1 cellular context compared by ENCODE assay signal in the genomic region with DNA sequence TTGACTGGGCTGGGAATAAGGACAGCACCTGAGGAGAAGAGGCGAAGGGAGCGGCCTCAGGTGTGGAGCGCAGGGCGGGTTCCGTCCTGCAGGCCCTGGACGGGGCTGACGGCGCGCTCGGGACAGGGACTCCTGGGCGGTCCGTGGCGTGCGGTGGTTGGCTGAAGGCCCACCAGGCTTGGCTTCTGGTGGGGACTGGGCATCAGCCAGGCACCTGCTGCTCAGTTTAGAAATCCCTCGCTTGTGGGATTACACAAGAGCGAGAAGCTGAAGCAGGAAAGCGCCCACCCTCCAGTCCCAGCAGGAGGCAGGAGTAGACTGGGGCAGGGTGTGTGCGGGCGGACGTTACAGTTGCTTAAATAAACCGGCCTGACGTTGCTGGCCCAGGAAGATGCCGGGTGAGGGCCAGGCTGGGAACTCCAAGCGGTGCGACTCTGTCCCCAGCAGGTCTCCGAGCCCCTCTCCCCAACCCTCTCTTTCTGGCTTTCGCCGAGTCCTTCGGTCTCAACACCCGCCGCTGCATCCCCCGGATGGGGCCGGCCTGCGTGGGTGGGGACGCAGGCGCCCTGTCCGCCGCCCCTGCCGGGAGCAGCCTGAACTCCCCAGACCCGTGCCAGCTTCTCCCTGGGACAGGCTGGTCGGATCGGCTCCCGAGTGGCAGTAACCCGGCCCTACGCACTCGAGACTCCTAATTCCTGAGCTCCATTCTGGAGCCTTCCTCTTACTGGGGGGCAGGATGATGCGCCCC.
TF ChIP-seq lines count a peak whose summit lies in the region.

No MANE protein-coding gene starts in this region.

TF ChIP-seq in K562, 482 proteins besides CTCF, POLR2A, EP300 and RAD21 (continued from another document and continues in another):
- TF ChIP-seq ZBTB26 (CRISPR knock-in tag; IDR thresholded peaks at IDR 0.05) (no peak), MEIS2 (IDR thresholded peaks at IDR 0.05; ENCODE audit: partially characterized antibody) (no peak), TEAD2 (tag; IDR thresholded peaks at IDR 0.05) (no peak), TOE1 (IDR thresholded peaks at IDR 0.05; ENCODE audit: borderline replicate concordance) (no peak), TOE1 (CRISPR knock-in tag; IDR thresholded peaks at IDR 0.05; ENCODE audit: borderline replicate concordance, low read depth) (no peak), ASH1L (IDR thresholded peaks at IDR 0.05; ENCODE audit: borderline replicate concordance, low read depth, partially characterized antibody) (no peak), HMGXB4 (CRISPR knock-in tag; IDR thresholded peaks at IDR 0.05) (no peak; the same call in 1 of the 2 replicates), ZBTB9 (CRISPR knock-in tag; IDR thresholded peaks at IDR 0.05) (0 out of 2 replicates have a peak, but pooled peaks have one; percentile 52), POLR3G (IDR thresholded peaks at IDR 0.05; ENCODE audit: extremely low read depth, insufficient read length, insufficient replicate concordance) (no peak), ZBTB17 (CRISPR knock-in tag; IDR thresholded peaks at IDR 0.05) (no peak), POLR2G (IDR thresholded peaks at IDR 0.05; ENCODE audit: low read depth, low read length) (peak; percentile 70), HNRNPK (IDR thresholded peaks at IDR 0.05; ENCODE audit: low read depth, low read length, poor library complexity, severe bottlenecking) (no peak), HMG20B (CRISPR knock-in tag; IDR thresholded peaks at IDR 0.05) (no peak), KAT2B (IDR thresholded peaks at IDR 0.05; ENCODE audit: low read depth, low read length) (no peak), POLR2AphosphoS2 (IDR thresholded peaks at IDR 0.05; ENCODE audit: low read length) (no peak), ZKSCAN8 (CRISPR knock-in tag; IDR thresholded peaks at IDR 0.05) (no peak), HDAC3 (IDR thresholded peaks at IDR 0.05; ENCODE audit: borderline replicate concordance, partially characterized antibody) (no peak), SMAD4 (CRISPR knock-in tag; conservative IDR thresholded peaks at IDR 0.05) (peak; percentile 16; the same call in 1 of the 2 replicates), COPS2 (conservative IDR thresholded peaks at IDR 0.05) (no peak), SMARCE1 (IDR thresholded peaks at IDR 0.05) (0 out of 2 replicates have a peak, but pooled peaks have one; percentile 31), ZNF785 (CRISPR knock-in tag; IDR thresholded peaks at IDR 0.05) (no peak)
- TF ChIP-seq, protein P1, sequence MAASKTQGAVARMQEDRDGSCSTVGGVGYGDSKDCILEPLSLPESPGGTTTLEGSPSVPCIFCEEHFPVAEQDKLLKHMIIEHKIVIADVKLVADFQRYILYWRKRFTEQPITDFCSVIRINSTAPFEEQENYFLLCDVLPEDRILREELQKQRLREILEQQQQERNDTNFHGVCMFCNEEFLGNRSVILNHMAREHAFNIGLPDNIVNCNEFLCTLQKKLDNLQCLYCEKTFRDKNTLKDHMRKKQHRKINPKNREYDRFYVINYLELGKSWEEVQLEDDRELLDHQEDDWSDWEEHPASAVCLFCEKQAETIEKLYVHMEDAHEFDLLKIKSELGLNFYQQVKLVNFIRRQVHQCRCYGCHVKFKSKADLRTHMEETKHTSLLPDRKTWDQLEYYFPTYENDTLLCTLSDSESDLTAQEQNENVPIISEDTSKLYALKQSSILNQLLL (CRISPR knock-in tag; IDR thresholded peaks at IDR 0.05; ENCODE audit: borderline replicate concordance): no peak
- TF ChIP-seq, protein P2, sequence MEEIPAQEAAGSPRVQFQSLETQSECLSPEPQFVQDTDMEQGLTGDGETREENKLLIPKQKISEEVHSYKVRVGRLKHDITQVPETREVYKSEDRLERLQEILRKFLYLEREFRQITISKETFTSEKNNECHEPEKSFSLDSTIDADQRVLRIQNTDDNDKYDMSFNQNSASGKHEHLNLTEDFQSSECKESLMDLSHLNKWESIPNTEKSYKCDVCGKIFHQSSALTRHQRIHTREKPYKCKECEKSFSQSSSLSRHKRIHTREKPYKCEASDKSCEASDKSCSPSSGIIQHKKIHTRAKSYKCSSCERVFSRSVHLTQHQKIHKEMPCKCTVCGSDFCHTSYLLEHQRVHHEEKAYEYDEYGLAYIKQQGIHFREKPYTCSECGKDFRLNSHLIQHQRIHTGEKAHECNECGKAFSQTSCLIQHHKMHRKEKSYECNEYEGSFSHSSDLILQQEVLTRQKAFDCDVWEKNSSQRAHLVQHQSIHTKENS (CRISPR knock-in tag; IDR thresholded peaks at IDR 0.05): no peak
- TF ChIP-seq, protein P3, sequence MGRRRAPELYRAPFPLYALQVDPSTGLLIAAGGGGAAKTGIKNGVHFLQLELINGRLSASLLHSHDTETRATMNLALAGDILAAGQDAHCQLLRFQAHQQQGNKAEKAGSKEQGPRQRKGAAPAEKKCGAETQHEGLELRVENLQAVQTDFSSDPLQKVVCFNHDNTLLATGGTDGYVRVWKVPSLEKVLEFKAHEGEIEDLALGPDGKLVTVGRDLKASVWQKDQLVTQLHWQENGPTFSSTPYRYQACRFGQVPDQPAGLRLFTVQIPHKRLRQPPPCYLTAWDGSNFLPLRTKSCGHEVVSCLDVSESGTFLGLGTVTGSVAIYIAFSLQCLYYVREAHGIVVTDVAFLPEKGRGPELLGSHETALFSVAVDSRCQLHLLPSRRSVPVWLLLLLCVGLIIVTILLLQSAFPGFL (CRISPR knock-in tag; IDR thresholded peaks at IDR 0.05): no peak
- TF ChIP-seq, protein P4, sequence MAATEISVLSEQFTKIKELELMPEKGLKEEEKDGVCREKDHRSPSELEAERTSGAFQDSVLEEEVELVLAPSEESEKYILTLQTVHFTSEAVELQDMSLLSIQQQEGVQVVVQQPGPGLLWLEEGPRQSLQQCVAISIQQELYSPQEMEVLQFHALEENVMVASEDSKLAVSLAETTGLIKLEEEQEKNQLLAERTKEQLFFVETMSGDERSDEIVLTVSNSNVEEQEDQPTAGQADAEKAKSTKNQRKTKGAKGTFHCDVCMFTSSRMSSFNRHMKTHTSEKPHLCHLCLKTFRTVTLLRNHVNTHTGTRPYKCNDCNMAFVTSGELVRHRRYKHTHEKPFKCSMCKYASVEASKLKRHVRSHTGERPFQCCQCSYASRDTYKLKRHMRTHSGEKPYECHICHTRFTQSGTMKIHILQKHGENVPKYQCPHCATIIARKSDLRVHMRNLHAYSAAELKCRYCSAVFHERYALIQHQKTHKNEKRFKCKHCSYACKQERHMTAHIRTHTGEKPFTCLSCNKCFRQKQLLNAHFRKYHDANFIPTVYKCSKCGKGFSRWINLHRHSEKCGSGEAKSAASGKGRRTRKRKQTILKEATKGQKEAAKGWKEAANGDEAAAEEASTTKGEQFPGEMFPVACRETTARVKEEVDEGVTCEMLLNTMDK (IDR thresholded peaks at IDR 0.05; ENCODE audit: borderline replicate concordance, insufficient read depth, low read depth, low read length, poor library complexity, severe bottlenecking): peak; percentile 42
- TF ChIP-seq, protein P5, sequence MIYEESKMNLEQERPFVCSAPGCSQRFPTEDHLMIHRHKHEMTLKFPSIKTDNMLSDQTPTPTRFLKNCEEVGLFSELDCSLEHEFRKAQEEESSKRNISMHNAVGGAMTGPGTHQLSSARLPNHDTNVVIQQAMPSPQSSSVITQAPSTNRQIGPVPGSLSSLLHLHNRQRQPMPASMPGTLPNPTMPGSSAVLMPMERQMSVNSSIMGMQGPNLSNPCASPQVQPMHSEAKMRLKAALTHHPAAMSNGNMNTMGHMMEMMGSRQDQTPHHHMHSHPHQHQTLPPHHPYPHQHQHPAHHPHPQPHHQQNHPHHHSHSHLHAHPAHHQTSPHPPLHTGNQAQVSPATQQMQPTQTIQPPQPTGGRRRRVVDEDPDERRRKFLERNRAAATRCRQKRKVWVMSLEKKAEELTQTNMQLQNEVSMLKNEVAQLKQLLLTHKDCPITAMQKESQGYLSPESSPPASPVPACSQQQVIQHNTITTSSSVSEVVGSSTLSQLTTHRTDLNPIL (CRISPR knock-in tag; IDR thresholded peaks at IDR 0.05): no peak
- TF ChIP-seq, protein P6, sequence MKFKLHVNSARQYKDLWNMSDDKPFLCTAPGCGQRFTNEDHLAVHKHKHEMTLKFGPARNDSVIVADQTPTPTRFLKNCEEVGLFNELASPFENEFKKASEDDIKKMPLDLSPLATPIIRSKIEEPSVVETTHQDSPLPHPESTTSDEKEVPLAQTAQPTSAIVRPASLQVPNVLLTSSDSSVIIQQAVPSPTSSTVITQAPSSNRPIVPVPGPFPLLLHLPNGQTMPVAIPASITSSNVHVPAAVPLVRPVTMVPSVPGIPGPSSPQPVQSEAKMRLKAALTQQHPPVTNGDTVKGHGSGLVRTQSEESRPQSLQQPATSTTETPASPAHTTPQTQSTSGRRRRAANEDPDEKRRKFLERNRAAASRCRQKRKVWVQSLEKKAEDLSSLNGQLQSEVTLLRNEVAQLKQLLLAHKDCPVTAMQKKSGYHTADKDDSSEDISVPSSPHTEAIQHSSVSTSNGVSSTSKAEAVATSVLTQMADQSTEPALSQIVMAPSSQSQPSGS (CRISPR knock-in tag; IDR thresholded peaks at IDR 0.05): no peak
- TF ChIP-seq, protein P7, sequence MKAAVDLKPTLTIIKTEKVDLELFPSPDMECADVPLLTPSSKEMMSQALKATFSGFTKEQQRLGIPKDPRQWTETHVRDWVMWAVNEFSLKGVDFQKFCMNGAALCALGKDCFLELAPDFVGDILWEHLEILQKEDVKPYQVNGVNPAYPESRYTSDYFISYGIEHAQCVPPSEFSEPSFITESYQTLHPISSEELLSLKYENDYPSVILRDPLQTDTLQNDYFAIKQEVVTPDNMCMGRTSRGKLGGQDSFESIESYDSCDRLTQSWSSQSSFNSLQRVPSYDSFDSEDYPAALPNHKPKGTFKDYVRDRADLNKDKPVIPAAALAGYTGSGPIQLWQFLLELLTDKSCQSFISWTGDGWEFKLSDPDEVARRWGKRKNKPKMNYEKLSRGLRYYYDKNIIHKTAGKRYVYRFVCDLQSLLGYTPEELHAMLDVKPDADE (conservative IDR thresholded peaks at IDR 0.05; ENCODE audit: control insufficient read depth, low read depth, low read length): peak; percentile 54
- TF ChIP-seq, protein P8, sequence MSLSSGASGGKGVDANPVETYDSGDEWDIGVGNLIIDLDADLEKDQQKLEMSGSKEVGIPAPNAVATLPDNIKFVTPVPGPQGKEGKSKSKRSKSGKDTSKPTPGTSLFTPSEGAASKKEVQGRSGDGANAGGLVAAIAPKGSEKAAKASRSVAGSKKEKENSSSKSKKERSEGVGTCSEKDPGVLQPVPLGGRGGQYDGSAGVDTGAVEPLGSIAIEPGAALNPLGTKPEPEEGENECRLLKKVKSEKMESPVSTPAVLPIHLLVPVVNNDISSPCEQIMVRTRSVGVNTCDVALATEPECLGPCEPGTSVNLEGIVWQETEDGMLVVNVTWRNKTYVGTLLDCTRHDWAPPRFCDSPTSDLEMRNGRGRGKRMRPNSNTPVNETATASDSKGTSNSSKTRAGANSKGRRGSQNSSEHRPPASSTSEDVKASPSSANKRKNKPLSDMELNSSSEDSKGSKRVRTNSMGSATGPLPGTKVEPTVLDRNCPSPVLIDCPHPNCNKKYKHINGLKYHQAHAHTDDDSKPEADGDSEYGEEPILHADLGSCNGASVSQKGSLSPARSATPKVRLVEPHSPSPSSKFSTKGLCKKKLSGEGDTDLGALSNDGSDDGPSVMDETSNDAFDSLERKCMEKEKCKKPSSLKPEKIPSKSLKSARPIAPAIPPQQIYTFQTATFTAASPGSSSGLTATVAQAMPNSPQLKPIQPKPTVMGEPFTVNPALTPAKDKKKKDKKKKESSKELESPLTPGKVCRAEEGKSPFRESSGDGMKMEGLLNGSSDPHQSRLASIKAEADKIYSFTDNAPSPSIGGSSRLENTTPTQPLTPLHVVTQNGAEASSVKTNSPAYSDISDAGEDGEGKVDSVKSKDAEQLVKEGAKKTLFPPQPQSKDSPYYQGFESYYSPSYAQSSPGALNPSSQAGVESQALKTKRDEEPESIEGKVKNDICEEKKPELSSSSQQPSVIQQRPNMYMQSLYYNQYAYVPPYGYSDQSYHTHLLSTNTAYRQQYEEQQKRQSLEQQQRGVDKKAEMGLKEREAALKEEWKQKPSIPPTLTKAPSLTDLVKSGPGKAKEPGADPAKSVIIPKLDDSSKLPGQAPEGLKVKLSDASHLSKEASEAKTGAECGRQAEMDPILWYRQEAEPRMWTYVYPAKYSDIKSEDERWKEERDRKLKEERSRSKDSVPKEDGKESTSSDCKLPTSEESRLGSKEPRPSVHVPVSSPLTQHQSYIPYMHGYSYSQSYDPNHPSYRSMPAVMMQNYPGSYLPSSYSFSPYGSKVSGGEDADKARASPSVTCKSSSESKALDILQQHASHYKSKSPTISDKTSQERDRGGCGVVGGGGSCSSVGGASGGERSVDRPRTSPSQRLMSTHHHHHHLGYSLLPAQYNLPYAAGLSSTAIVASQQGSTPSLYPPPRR (CRISPR knock-in tag; IDR thresholded peaks at IDR 0.05; ENCODE audit: borderline replicate concordance): no peak
